10 cellular contexts compared by ENCODE assay signal in genomic region chr11:113475160-113475761, GRCh38. TPM values are rescaled to one million over a fixed set of nuclear protein-coding genes. Genes with fewer than 3 reads are reported as not detected.
DNase-seq lines count a peak whose midpoint lies in the region; ATAC-seq, FAIRE-seq and TF ChIP-seq lines count a peak whose summit lies in the region.
"Had no signal": no experiment of that assay in that cellular context is flagged by ENCODE, and none has a peak within 500 bp of the region (broad histone marks: within the 10 kb centered on the region; RNA-seq: fewer than 3 reads in every experiment).

DRD2 (minus strand) TSS chr11:113475398; CDS start chr11:113424651, 50,747 bp downstream.

- no peaks in the 10 kb centered on the region for H3K9me3 ChIP-seq in suprapubic skin

- peaks cover 11% of the 10 kb centered on the region for H3K4me1 Mint-ChIP-seq in activated naive CD4-positive, alpha-beta T cell treated with anti-CD3 and anti-CD28 coated beads, Interleukin-2, amount 50 U/mL, for 24 hours
- peaks cover 7% of the 10 kb centered on the region for H3K4me1 Mint-ChIP-seq in activated naive CD4-positive, alpha-beta T cell treated with anti-CD3 and anti-CD28 coated beads for 36 hours (ENCODE audit: low read depth)
- peaks cover 10% of the 10 kb centered on the region for H3K4me1 Mint-ChIP-seq in activated naive CD8-positive, alpha-beta T cell (ENCODE audit: low read depth)

- 0% methylated on average over 6 of the region's 65 CpGs for WGBS in suprapubic skin

- intact Hi-C loops in activated naive CD4-positive, alpha-beta T cell treated with anti-CD3 and anti-CD28 coated beads for 36 hours (cut with micrococcal nuclease), result no loop called here
- intact Hi-C loops in posterior vena cava (cut with DNase I), result no loop called here

- no peak for TF ChIP-seq CTCF in suprapubic skin (IDR thresholded peaks at IDR 0.05)

- H3K27ac ChIP-seq in suprapubic skin, result no peak within 1 kb of the TSS

- no peak for TF ChIP-seq EP300 in suprapubic skin (IDR thresholded peaks at IDR 0.05)

- no peaks in the 10 kb centered on the region for H3K9me3 Mint-ChIP-seq in activated naive CD4-positive, alpha-beta T cell treated with anti-CD3 and anti-CD28 coated beads, Interleukin-2, amount 50 U/mL, for 24 hours
- H3K9me3 Mint-ChIP-seq in activated naive CD4-positive, alpha-beta T cell treated with anti-CD3 and anti-CD28 coated beads for 36 hours, result no peaks in the 10 kb centered on the region
- H3K9me3 Mint-ChIP-seq in activated naive CD8-positive, alpha-beta T cell (ENCODE audit: low read depth), result peaks cover 4% of the 10 kb centered on the region

- H3K36me3 Mint-ChIP-seq in activated naive CD4-positive, alpha-beta T cell treated with anti-CD3 and anti-CD28 coated beads, Interleukin-2, amount 50 U/mL, for 24 hours, result peaks cover 2% of the 10 kb centered on the region
- no peaks in the 10 kb centered on the region for H3K36me3 Mint-ChIP-seq in activated naive CD4-positive, alpha-beta T cell treated with anti-CD3 and anti-CD28 coated beads for 36 hours (ENCODE audit: low read depth)
- no peaks in the 10 kb centered on the region for H3K36me3 Mint-ChIP-seq in activated naive CD8-positive, alpha-beta T cell

- no peak within 1 kb of the TSS for H3K27ac Mint-ChIP-seq in activated naive CD4-positive, alpha-beta T cell treated with anti-CD3 and anti-CD28 coated beads, Interleukin-2, amount 50 U/mL, for 24 hours
- no peak within 1 kb of the TSS for H3K27ac Mint-ChIP-seq in activated naive CD4-positive, alpha-beta T cell treated with anti-CD3 and anti-CD28 coated beads for 36 hours
- H3K27ac Mint-ChIP-seq in activated naive CD8-positive, alpha-beta T cell, result no peak within 1 kb of the TSS

- H3K4me1 ChIP-seq in suprapubic skin, result peaks cover 9% of the 10 kb centered on the region

- H3K4me3 Mint-ChIP-seq in activated naive CD4-positive, alpha-beta T cell treated with anti-CD3 and anti-CD28 coated beads, Interleukin-2, amount 50 U/mL, for 24 hours, result peak within 1 kb of the TSS; percentile 43
- H3K4me3 Mint-ChIP-seq in activated naive CD4-positive, alpha-beta T cell treated with anti-CD3 and anti-CD28 coated beads for 36 hours, result no peak within 1 kb of the TSS
- peak within 1 kb of the TSS; percentile 76 for H3K4me3 Mint-ChIP-seq in activated naive CD8-positive, alpha-beta T cell

- H3K27me3 ChIP-seq in suprapubic skin, result peaks cover 67% of the 10 kb centered on the region

- no peak for TF ChIP-seq POLR2A in suprapubic skin (IDR thresholded peaks at IDR 0.05)
- no peak for TF ChIP-seq POLR2A in GM12892 (IDR thresholded peaks at IDR 0.05; ENCODE audit: low read depth, low read length)

- CTCF ChIA-PET in activated naive CD4-positive, alpha-beta T cell treated with anti-CD3 and anti-CD28 coated beads for 36 hours (lab: Charles Lee), result no interaction called here

- peak within 1 kb of the TSS; percentile 32 for H3K4me3 ChIP-seq in suprapubic skin

- H3K27me3 Mint-ChIP-seq in activated naive CD4-positive, alpha-beta T cell treated with anti-CD3 and anti-CD28 coated beads, Interleukin-2, amount 50 U/mL, for 24 hours, result peaks cover 59% of the 10 kb centered on the region
- peaks cover 55% of the 10 kb centered on the region for H3K27me3 Mint-ChIP-seq in activated naive CD4-positive, alpha-beta T cell treated with anti-CD3 and anti-CD28 coated beads for 36 hours (ENCODE audit: low read depth)
- H3K27me3 Mint-ChIP-seq in activated naive CD8-positive, alpha-beta T cell, result peaks cover 51% of the 10 kb centered on the region

- DNase-seq in activated naive CD4-positive, alpha-beta T cell treated with anti-CD3 and anti-CD28 coated beads for 36 hours, result no peak
- DNase-seq in iPS-NIHi11 (ENCODE audit: low spot score) (peak; percentile 85), suprapubic skin (ENCODE audit: low spot score in 2 of 2) (no peak), posterior vena cava (ENCODE audit: low spot score) (no peak), GM12892 (ENCODE audit: insufficient read length) (no peak)
- DNase-seq: KBM-7; stimulated activated naive CD4-positive, alpha-beta T cell treated with Interleukin-2 at 50 U/mL for 16 hours had no signal

- no peak for ATAC-seq in GM18873 (IDR thresholded peaks at IDR 0.05; ENCODE audit: low FRiP score, unreplicated experiment)

- FAIRE-seq in GM12892 (lab: Jason Lieb, UNC), result no peak

- H3K36me3 ChIP-seq in suprapubic skin, result no peaks in the 10 kb centered on the region

RNA-seq across cellular contexts. Expression of gene DRD2, which starts in this region (rescaled TPM):
- not detected for total RNA-seq in activated naive CD4-positive, alpha-beta T cell treated with anti-CD3 and anti-CD28 coated beads for 36 hours
- total RNA-seq in suprapubic skin (1 to 10 TPM in 1 of 4 donors, under 1 TPM in 1, not detected in 2; 0.16 to 1.8 TPM), posterior vena cava (under 1 TPM; 0.29 to 0.51 TPM)
- not detected for polyA plus RNA-seq in GM12892 (2012; ENCODE audit: missing spikeins)
